Comparison of ENCODE assay signal across 8 cellular contexts in genomic region chr17:17683710-17684365, GRCh38. TPM values are rescaled to one million over a fixed set of nuclear protein-coding genes. Genes with fewer than 3 reads are reported as not detected.
DNase-seq lines count a peak whose midpoint lies in the region; ATAC-seq, FAIRE-seq and TF ChIP-seq lines count a peak whose summit lies in the region.

No MANE protein-coding gene starts in this region.

- peaks cover 45% of the 10 kb centered on the region for H3K4me1 ChIP-seq in neuron (ENCODE audit: insufficient read depth, low read length)

- no peaks in the 10 kb centered on the region for H3K36me3 ChIP-seq in neuron (ENCODE audit: insufficient read depth, low read length)

- FAIRE-seq in HTR-8/SVneo (lab: Jason Lieb, UNC) = no peak

- H2AFZ ChIP-seq in neuron (ENCODE audit: low read depth, low read length) = no peak overlapping the region

- H3K4me3 ChIP-seq in LNCaP clone FGC (ENCODE audit: low read depth, low read length) (peak overlapping the region; percentile 85), dorsolateral prefrontal cortex (peak overlapping the region in 37 of 59 donors; percentile 62 to 92 (median 81)), neuron (ENCODE audit: low read length) (peak overlapping the region; percentile 66)

- H3K27ac ChIP-seq in C4-2B = peak overlapping the region; percentile 99
- H3K27ac ChIP-seq in dorsolateral prefrontal cortex = peak overlapping the region in 51 of 59 donors; percentile 30 to 97 (median 91)

- H3K9me3 ChIP-seq in neuron (ENCODE audit: low read length) = no peaks in the 10 kb centered on the region

- DNase-seq in LNCaP clone FGC (ENCODE audit: low read depth) (no peak), dorsolateral prefrontal cortex (no peak), omental fat pad (ENCODE audit: low spot score) (no peak), HTR-8/SVneo (ENCODE audit: insufficient read length, low spot score) (no peak), NCI-H82 treated with DMSO at 0.1 percent for 48 hours (lab: John Stamatoyannopoulos, UW; ENCODE audit: unreplicated experiment) (no peak), posterior vena cava (ENCODE audit: low spot score) (no peak)

- no peak for ATAC-seq in omental fat pad (ENCODE audit: low FRiP score)

- no peak for TF ChIP-seq CTCF in C4-2B (conservative IDR thresholded peaks at IDR 0.05)
- no peak for TF ChIP-seq CTCF in LNCaP clone FGC (IDR thresholded peaks at IDR 0.05; ENCODE audit: control insufficient read depth, extremely low read depth, insufficient read depth)
- TF ChIP-seq CTCF in dorsolateral prefrontal cortex (IDR thresholded peaks at IDR 0.05 in 54 of 56, conservative IDR thresholded peaks at IDR 0.05 in 2 of 56; ENCODE audit: low read depth in 1 of 56, partially characterized antibody in 56 of 56) = no peak
- no peak for TF ChIP-seq CTCF in omental fat pad (IDR thresholded peaks at IDR 0.05)

- H3K27me3 ChIP-seq in dorsolateral prefrontal cortex (no peaks in the 10 kb centered on the region), neuron (ENCODE audit: insufficient read depth, low read length) (no peaks in the 10 kb centered on the region)

- intact Hi-C loops in dorsolateral prefrontal cortex (cut with DNase I) = loop anchor here (2.0 to 5.0 kb wide), 9 partner anchors 38 to 358 kb away; no protein-coding TSS in a partner anchor
- intact Hi-C loops in posterior vena cava (cut with DNase I) = loop anchor here (5.0 to 10.0 kb wide), 5 partner anchors 38 to 351 kb away; partner anchors contain the start of genes ATPAF2 (in 1 of the 2) and GID4 (in 1 of the 2)

RNA-seq across cellular contexts. Expression of gene RAI1, which starts 2.6 kb away (rescaled TPM):
- total RNA-seq in dorsolateral prefrontal cortex (10 to 100 TPM; 36.4 to 86.1 (median 56.3) TPM), omental fat pad (10 to 100 TPM in 1 of 4 donors, 1 to 10 TPM in 3; 6.7 to 30.6 (median 8.5) TPM), posterior vena cava (10 to 100 TPM; 25.6 to 36.5 TPM)
